In genomic region chr10:128646956-128647355, GRCh38 we compare ENCODE assay signal across 8 cellular contexts.
"Had no signal": no experiment of that assay in that cellular context is flagged by ENCODE, and none has a peak within 500 bp of the region (broad histone marks: within the 10 kb centered on the region; RNA-seq: fewer than 3 reads in every experiment).

No MANE protein-coding gene starts in this region.

- H3K9me3 ChIP-seq: HAP-1 had no signal

- H3K36me3 ChIP-seq: HAP-1 had no signal

- H3K9ac ChIP-seq: GM23248, KMS-11 had no signal

- H3K4me3 ChIP-seq: GM23248, HAP-1 had no signal

- H3K4me1 ChIP-seq: HAP-1 had no signal

- H3K4me2 ChIP-seq: KMS-11 had no signal

- DNase-seq: GM23248, H7, HFFc6, IMR-90, KBM-7 had no signal

- H3K27ac ChIP-seq: GM23248, KMS-11 had no signal

- ATAC-seq: HCT116 had no signal

- H2AFZ ChIP-seq: GM23248 had no signal

- H3K4me3 Mint-ChIP-seq: HFFc6 had no signal

- H3K27ac Mint-ChIP-seq: HFFc6 had no signal
